In genomic region chr15:61037031-61037430, GRCh38 we compare ENCODE assay signal across 1 cellular context.
TF ChIP-seq lines count a peak whose summit lies in the region.

No MANE protein-coding gene starts in this region.

TF ChIP-seq in A549, 52 proteins besides CTCF, POLR2A, EP300 and RAD21:
- TF ChIP-seq KDM1A (IDR thresholded peaks at IDR 0.05; ENCODE audit: low read depth) (no peak), CEBPB (IDR thresholded peaks at IDR 0.05) (no peak), CHD4 (IDR thresholded peaks at IDR 0.05; ENCODE audit: borderline replicate concordance) (no peak), CBX8 (IDR thresholded peaks at IDR 0.05) (no peak), JUN (IDR thresholded peaks at IDR 0.05) (no peak)
- TF ChIP-seq, protein P1, sequence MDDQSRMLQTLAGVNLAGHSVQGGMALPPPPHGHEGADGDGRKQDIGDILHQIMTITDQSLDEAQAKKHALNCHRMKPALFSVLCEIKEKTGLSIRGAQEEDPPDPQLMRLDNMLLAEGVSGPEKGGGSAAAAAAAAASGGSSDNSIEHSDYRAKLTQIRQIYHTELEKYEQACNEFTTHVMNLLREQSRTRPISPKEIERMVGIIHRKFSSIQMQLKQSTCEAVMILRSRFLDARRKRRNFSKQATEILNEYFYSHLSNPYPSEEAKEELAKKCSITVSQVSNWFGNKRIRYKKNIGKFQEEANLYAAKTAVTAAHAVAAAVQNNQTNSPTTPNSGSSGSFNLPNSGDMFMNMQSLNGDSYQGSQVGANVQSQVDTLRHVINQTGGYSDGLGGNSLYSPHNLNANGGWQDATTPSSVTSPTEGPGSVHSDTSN (IDR thresholded peaks at IDR 0.05), result no peak
